ENCODE assay signal across 1 cellular context in genomic region chr15:81037952-81038743, GRCh38.
TF ChIP-seq lines count a peak whose summit lies in the region.

No MANE protein-coding gene starts in this region.

TF ChIP-seq in K562, 482 proteins besides CTCF, POLR2A, EP300 and RAD21:
- TF ChIP-seq C11orf30 (IDR thresholded peaks at IDR 0.05; ENCODE audit: low read depth) (peak; percentile 14; the same call in 1 of the 2 replicates), YY1 (IDR thresholded peaks at IDR 0.05; ENCODE audit: borderline replicate concordance in 1 of 3, control insufficient read depth in 1 of 3, extremely low read depth in 1 of 3, insufficient read depth in 3 of 3, insufficient read length in 1 of 3, insufficient replicate concordance in 2 of 3, low read depth in 1 of 3, low read length in 2 of 3) (no peak), SAP30 (IDR thresholded peaks at IDR 0.05; ENCODE audit: borderline replicate concordance, insufficient read depth, low read depth, low read length, poor library complexity, severe bottlenecking) (no peak), ZNF316 (IDR thresholded peaks at IDR 0.05) (peak; percentile 28; the same call in 1 of the 2 replicates)
